8 cellular contexts compared by ENCODE assay signal in the genomic region with DNA sequence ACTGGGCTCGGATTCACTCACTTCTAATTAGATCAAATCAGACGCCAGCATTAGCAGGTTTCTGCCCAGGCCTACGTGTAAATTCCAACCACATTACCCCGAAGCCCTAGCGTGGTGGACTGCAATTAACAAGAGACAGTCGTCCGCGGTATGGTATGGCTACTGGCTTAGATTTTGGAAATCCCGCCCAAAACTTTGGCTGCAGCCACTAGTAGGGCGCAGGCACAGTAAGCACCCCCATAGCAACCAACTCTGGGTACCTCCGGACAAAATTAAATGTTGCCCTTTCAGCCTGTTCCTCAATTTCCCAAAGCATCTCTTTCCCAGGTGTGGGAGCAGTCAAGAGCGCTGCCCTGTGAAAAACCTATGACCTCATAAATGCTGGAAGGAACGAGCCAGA. TPM values are rescaled to one million over a fixed set of nuclear protein-coding genes. Genes with fewer than 3 reads are reported as not detected.
DNase-seq lines count a peak whose midpoint lies in the region; ATAC-seq and TF ChIP-seq lines count a peak whose summit lies in the region.
"Had no signal": no experiment of that assay in that cellular context is flagged by ENCODE, and none has a peak within 500 bp of the region (broad histone marks: within the 10 kb centered on the region; RNA-seq: fewer than 3 reads in every experiment).

No MANE protein-coding gene starts in this region.

- TF ChIP-seq CTCF in HFF-Myc (IDR thresholded peaks at IDR 0.05; ENCODE audit: low read depth, low read length, missing control alignments) = no peak

- H3K27me3 Mint-ChIP-seq in activated naive CD8-positive, alpha-beta T cell = peaks cover 2% of the 10 kb centered on the region

- peaks cover 7% of the 10 kb centered on the region for H3K9me3 ChIP-seq in iPS-18c (ENCODE audit: control insufficient read depth, insufficient read depth, low read length)

- H3K27ac Mint-ChIP-seq in activated naive CD8-positive, alpha-beta T cell = no peak overlapping the region
- H3K27ac Mint-ChIP-seq in stimulated activated effector memory CD8-positive, alpha-beta T cell treated with anti-CD3 and anti-CD28 coated beads, Interleukin-12 subunit alpha, Interleukin-12 subunit beta, amount 100 ng/mL, for 72 hours = no peak overlapping the region

- peak overlapping the region; percentile 71 for H3K4me3 Mint-ChIP-seq in activated naive CD8-positive, alpha-beta T cell
- H3K4me3 Mint-ChIP-seq in stimulated activated effector memory CD8-positive, alpha-beta T cell treated with anti-CD3 and anti-CD28 coated beads, Interleukin-12 subunit alpha, Interleukin-12 subunit beta, amount 100 ng/mL, for 72 hours = peak overlapping the region; percentile 46

- DNase-seq in HFF-Myc (ENCODE audit: extremely low read depth, low read depth) (no peak), NCI-H2107 (lab: John Stamatoyannopoulos, UW) (no peak), ureter (ENCODE audit: low spot score) (no peak)
- DNase-seq in stimulated activated effector memory CD8-positive, alpha-beta T cell treated with anti-CD3 and anti-CD28 coated beads, Interleukin-12 subunit alpha, Interleukin-12 subunit beta, amount 100 ng/mL, for 72 hours (ENCODE audit: low spot score in 2 of 2) = no peak
- DNase-seq: NCI-H1417 treated with DMSO at 0.1 percent for 48 hours had no signal

- H3K4me3 ChIP-seq in HFF-Myc (replicated peaks; ENCODE audit: low read depth, low read length) (peak overlapping the region; percentile 46), iPS-18c (ENCODE audit: insufficient read depth, low read depth, low read length) (peak overlapping the region; percentile 68)

- no peak for ATAC-seq in stimulated activated effector memory CD8-positive, alpha-beta T cell treated with anti-CD3 and anti-CD28 coated beads, Interleukin-12 subunit alpha, Interleukin-12 subunit beta, amount 100 ng/mL, for 72 hours
- no peak for ATAC-seq in GM18861 (IDR thresholded peaks at IDR 0.05; ENCODE audit: unreplicated experiment)

- H3K4me1 Mint-ChIP-seq in activated naive CD8-positive, alpha-beta T cell (ENCODE audit: low read depth) = peaks cover 16% of the 10 kb centered on the region
- H3K4me1 Mint-ChIP-seq in stimulated activated effector memory CD8-positive, alpha-beta T cell treated with anti-CD3 and anti-CD28 coated beads, Interleukin-12 subunit alpha, Interleukin-12 subunit beta, amount 100 ng/mL, for 72 hours = peaks cover 16% of the 10 kb centered on the region

- H3K36me3 Mint-ChIP-seq in activated naive CD8-positive, alpha-beta T cell = no peaks in the 10 kb centered on the region
- no peaks in the 10 kb centered on the region for H3K36me3 Mint-ChIP-seq in stimulated activated effector memory CD8-positive, alpha-beta T cell treated with anti-CD3 and anti-CD28 coated beads, Interleukin-12 subunit alpha, Interleukin-12 subunit beta, amount 100 ng/mL, for 72 hours

- no peaks in the 10 kb centered on the region for H3K9me3 Mint-ChIP-seq in activated naive CD8-positive, alpha-beta T cell (ENCODE audit: low read depth)
- no peaks in the 10 kb centered on the region for H3K9me3 Mint-ChIP-seq in stimulated activated effector memory CD8-positive, alpha-beta T cell treated with anti-CD3 and anti-CD28 coated beads, Interleukin-12 subunit alpha, Interleukin-12 subunit beta, amount 100 ng/mL, for 72 hours

RNA-seq across cellular contexts. Expression of gene RARRES1, which starts 0.7 kb away (rescaled TPM):
- 48.5 TPM for total RNA-seq in ureter

RNA-seq across cellular contexts. Expression of gene LXN, which starts 59.1 kb away (rescaled TPM):
- 18.2 TPM for total RNA-seq in ureter
